8 cellular contexts compared by ENCODE assay signal in genomic region chr1:37518949-37519348, GRCh38. TPM values are rescaled to one million over a fixed set of nuclear protein-coding genes. Genes with fewer than 3 reads are reported as not detected.
DNase-seq lines count a peak whose midpoint lies in the region; ATAC-seq, FAIRE-seq and TF ChIP-seq lines count a peak whose summit lies in the region.
"Not testable (repeated sequence)": the region's sequence is repeated elsewhere in the genome, so short reads cannot be mapped to it uniquely, and the experiment has no call there.

No MANE protein-coding gene starts in this region.

- not testable (repeated sequence) for H3K9me2 ChIP-seq in GM23338 (ENCODE audit: insufficient read depth)

- not testable (repeated sequence) for H3K36me3 ChIP-seq in GM23338 (ENCODE audit: insufficient read depth); K562 (ENCODE audit: control insufficient read depth, insufficient read depth, low read length)

- H3K4me3 Mint-ChIP-seq in GM23338 = not testable (repeated sequence)
- H3K4me3 Mint-ChIP-seq in activated B cell treated with CpG ODN at 0.5 μM for 24 hours = peak overlapping the region; percentile 79
- H3K4me3 Mint-ChIP-seq in activated T-helper 17 cell treated with anti-CD3 and anti-CD28 coated beads, Interleukin-2, amount 50 U/mL, for 72 hours = peak overlapping the region; percentile 81
- peak overlapping the region; percentile 85 to 99 (median 96) for H3K4me3 Mint-ChIP-seq in naive thymus-derived CD8-positive, alpha-beta T cell
- peak overlapping the region; percentile 89 for H3K4me3 Mint-ChIP-seq in stimulated activated naive CD8-positive, alpha-beta T cell treated with anti-CD3 and anti-CD28 coated beads, Interleukin-15, Interleukin-2, amounts not matched to agents 100 ng/mL and 50 ng/mL, for 24 hours

- not testable (repeated sequence) for H3K4me3 ChIP-seq in GM23338, K562

- H3K36me3 Mint-ChIP-seq in GM23338 (ENCODE audit: low read depth); activated B cell treated with CpG ODN at 0.5 μM for 24 hours (ENCODE audit: low read depth); stimulated activated naive CD8-positive, alpha-beta T cell treated with anti-CD3 and anti-CD28 coated beads, Interleukin-15, Interleukin-2, amounts not matched to agents 100 ng/mL and 50 ng/mL, for 24 hours (ENCODE audit: low read depth): not testable (repeated sequence)
- H3K36me3 Mint-ChIP-seq in activated T-helper 17 cell treated with anti-CD3 and anti-CD28 coated beads, Interleukin-2, amount 50 U/mL, for 72 hours (ENCODE audit: low read depth) = peaks cover 10% of the 10 kb centered on the region
- H3K36me3 Mint-ChIP-seq in naive thymus-derived CD8-positive, alpha-beta T cell = peaks cover 4 to 10% (median 8%) of the 10 kb centered on the region in 3 donors

- not testable (repeated sequence) for ATAC-seq in GM23338; activated B cell treated with CpG ODN at 0.5 μM for 24 hours (ENCODE audit: low read depth); activated T-helper 17 cell treated with anti-CD3 and anti-CD28 coated beads, Interleukin-2, amount 50 U/mL, for 72 hours (replicated peaks); K562
- peak in 1 of 2 donors; percentile 7 for ATAC-seq in naive thymus-derived CD8-positive, alpha-beta T cell

- H3K79me2 ChIP-seq in GM23338 (replicated peaks; ENCODE audit: insufficient read depth) = not testable (repeated sequence)
- peaks cover 11% of the 10 kb centered on the region for H3K79me2 ChIP-seq in K562 (ENCODE audit: control insufficient read depth, insufficient read depth, low read length)

- H3K9me3 ChIP-seq in K562 (replicated peaks; ENCODE audit: control insufficient read depth, insufficient read depth, low read depth, low read length) = not testable (repeated sequence)

- H3K27ac Mint-ChIP-seq in GM23338 = not testable (repeated sequence)
- peak overlapping the region; percentile 74 for H3K27ac Mint-ChIP-seq in activated B cell treated with CpG ODN at 0.5 μM for 24 hours
- peak overlapping the region; percentile 80 for H3K27ac Mint-ChIP-seq in activated T-helper 17 cell treated with anti-CD3 and anti-CD28 coated beads, Interleukin-2, amount 50 U/mL, for 72 hours
- H3K27ac Mint-ChIP-seq in naive thymus-derived CD8-positive, alpha-beta T cell = peak overlapping the region; percentile 85 to 97 (median 94)
- H3K27ac Mint-ChIP-seq in stimulated activated naive CD8-positive, alpha-beta T cell treated with anti-CD3 and anti-CD28 coated beads, Interleukin-15, Interleukin-2, amounts not matched to agents 100 ng/mL and 50 ng/mL, for 24 hours = peak overlapping the region; percentile 88

- H3K4me1 Mint-ChIP-seq in GM23338 (peaks cover 15% of the 10 kb centered on the region), activated B cell treated with CpG ODN at 0.5 μM for 24 hours (peaks cover 25% of the 10 kb centered on the region)
- H3K4me1 Mint-ChIP-seq in activated T-helper 17 cell treated with anti-CD3 and anti-CD28 coated beads, Interleukin-2, amount 50 U/mL, for 72 hours = peaks cover 17% of the 10 kb centered on the region
- peaks cover 26 to 42% (median 29%) of the 10 kb centered on the region in 4 donors for H3K4me1 Mint-ChIP-seq in naive thymus-derived CD8-positive, alpha-beta T cell
- peaks cover 34% of the 10 kb centered on the region for H3K4me1 Mint-ChIP-seq in stimulated activated naive CD8-positive, alpha-beta T cell treated with anti-CD3 and anti-CD28 coated beads, Interleukin-15, Interleukin-2, amounts not matched to agents 100 ng/mL and 50 ng/mL, for 24 hours (ENCODE audit: low read depth)

- in situ Hi-C loops in K562 (cut with MboI) = not testable (repeated sequence)

- H4K20me1 ChIP-seq in GM23338 (replicated peaks; ENCODE audit: insufficient read depth); K562 (replicated peaks; ENCODE audit: control insufficient read depth, insufficient read depth, low read length): not testable (repeated sequence)

- H3K27me3 Mint-ChIP-seq in GM23338 (ENCODE audit: insufficient read depth, low read depth, poor library complexity) = peaks cover 17% of the 10 kb centered on the region
- not testable (repeated sequence) for H3K27me3 Mint-ChIP-seq in activated B cell treated with CpG ODN at 0.5 μM for 24 hours; activated T-helper 17 cell treated with anti-CD3 and anti-CD28 coated beads, Interleukin-2, amount 50 U/mL, for 72 hours; naive thymus-derived CD8-positive, alpha-beta T cell; stimulated activated naive CD8-positive, alpha-beta T cell treated with anti-CD3 and anti-CD28 coated beads, Interleukin-15, Interleukin-2, amounts not matched to agents 100 ng/mL and 50 ng/mL, for 24 hours

- H3K9ac ChIP-seq in K562 (ENCODE audit: insufficient read depth in 1 of 2, low read depth in 2 of 2, low read length in 2 of 2) = not testable (repeated sequence)

- H3K9me1 ChIP-seq in K562 (ENCODE audit: control insufficient read depth, insufficient read depth, low read length) = not testable (repeated sequence)

- not testable (repeated sequence) for BruUV-seq in K562 (replicated peaks; lab: Mats Ljungman, UMichigan)

- H2AFZ ChIP-seq in GM23338 (peak overlapping the region; percentile 76), K562 (ENCODE audit: low read depth, low read length) (peak overlapping the region; percentile 11; the same call in 1 of the 2 replicates)

- CTCF ChIA-PET in activated B cell treated with CpG ODN at 0.5 μM for 24 hours (lab: Charles Lee); K562 (lab: Yijun Ruan, JAX; ENCODE audit: low intra/inter-chr PET ratio): not testable (repeated sequence)

- H3K27me3 ChIP-seq in GM23338 (ENCODE audit: insufficient read depth); K562 (ENCODE audit: control insufficient read depth in 2 of 2, insufficient read depth in 2 of 2, low read length in 2 of 2): not testable (repeated sequence)

- H3K4me1 ChIP-seq in GM23338 (ENCODE audit: insufficient read depth) (peaks cover 14% of the 10 kb centered on the region), K562 (replicated peaks in 1 of 2; ENCODE audit: control insufficient read depth in 2 of 2, insufficient read depth in 2 of 2, low read length in 2 of 2) (peaks cover 5 to 13% of the 10 kb centered on the region in 2 experiments; a peak in 4 of 5 replicates)

- peak; percentile 65 for TF ChIP-seq POLR2A in K562 (conservative IDR thresholded peaks at IDR 0.05)

- peak; percentile 12 for DNase-seq in GM23338 (ENCODE audit: low spot score)
- not testable (repeated sequence) for DNase-seq in activated B cell treated with CpG ODN at 0.5 μM for 24 hours
- DNase-seq in activated CD8-positive, alpha-beta memory T cell treated with anti-CD3 and anti-CD28 coated beads for 48 hours (ENCODE audit: low read depth in 2 of 3, low spot score in 2 of 3) = peak; percentile 26 to 35 (median 26)
- peak in 1 of 4 experiments; percentile 20 for DNase-seq in K562 (ENCODE audit: extremely low read depth in 1 of 4, low spot score in 3 of 4)
- DNase-seq in naive thymus-derived CD8-positive, alpha-beta T cell = peak; percentile 40 to 84 (median 70)
- DNase-seq in stimulated activated CD4-positive, alpha-beta T cell treated with anti-CD3 and anti-CD28 coated beads, Interleukin-2, amount 100 ng/mL, for 4 hours (ENCODE audit: low read depth) = peak; percentile 29

- TF ChIP-seq RAD21 in K562 (CRISPR knock-in tag; conservative IDR thresholded peaks at IDR 0.05 in 1 of 2, IDR thresholded peaks at IDR 0.05 in 1 of 2) = not testable (repeated sequence)

- intact Hi-C loops in activated B cell treated with CpG ODN at 0.5 μM for 24 hours (cut with micrococcal nuclease); K562 (cut with micrococcal nuclease): not testable (repeated sequence)

- TF ChIP-seq CTCF in GM23338 (conservative IDR thresholded peaks at IDR 0.05; ENCODE audit: low read depth in 2 of 2); activated B cell treated with CpG ODN at 0.5 μM for 24 hours (IDR thresholded peaks at IDR 0.05); K562 (IDR thresholded peaks at IDR 0.05 in 2 of 3, conservative IDR thresholded peaks at IDR 0.05 in 1 of 3; ENCODE audit: insufficient read depth in 2 of 3, low read depth in 1 of 3, low read length in 3 of 3): not testable (repeated sequence)

- POLR2A ChIA-PET in activated B cell treated with CpG ODN at 0.5 μM for 24 hours (lab: Charles Lee) (interaction anchor here (0.6 kb wide), 2 partner anchors 39 to 1581 kb away, joined by 4 read pairs; no protein-coding TSS in a partner anchor), K562 (lab: Yijun Ruan, JAX) (interaction anchor here (0.6 kb wide), 1 partner anchor 1119 kb away, joined by 3 read pairs; no protein-coding TSS in a partner anchor)
- POLR2A ChIA-PET in naive thymus-derived CD8-positive, alpha-beta T cell (lab: Charles Lee) = interaction anchor here (1.9 to 3.1 kb wide), 4 partner anchors 35 to 172 kb away, joined by 6 to 19 read pairs (median 9); partner anchors contain the start of gene SNIP1

- H3F3A ChIP-seq in GM23338 (replicated peaks; ENCODE audit: low read depth) = peaks cover 14% of the 10 kb centered on the region; the same call in 1 of the 2 replicates

- not testable (repeated sequence) for TF ChIP-seq EP300 in K562 (IDR thresholded peaks at IDR 0.05; ENCODE audit: low read length)

- not testable (repeated sequence) for H3K27ac ChIP-seq in GM23338 (ENCODE audit: low read depth)
- H3K27ac ChIP-seq in K562 (ENCODE audit: extremely low read depth, low read depth, low read length) = peak overlapping the region; percentile 23; the same call in 1 of the 3 replicates

- WGBS in K562 (ENCODE audit: insufficient coverage, low coverage, missing lambda C conversion rate) = 70% methylated on average over 15 of the region's 15 CpGs

- H3K9me3 Mint-ChIP-seq in GM23338; activated B cell treated with CpG ODN at 0.5 μM for 24 hours; activated T-helper 17 cell treated with anti-CD3 and anti-CD28 coated beads, Interleukin-2, amount 50 U/mL, for 72 hours; stimulated activated naive CD8-positive, alpha-beta T cell treated with anti-CD3 and anti-CD28 coated beads, Interleukin-15, Interleukin-2, amounts not matched to agents 100 ng/mL and 50 ng/mL, for 24 hours: not testable (repeated sequence)
- H3K9me3 Mint-ChIP-seq in naive thymus-derived CD8-positive, alpha-beta T cell = peaks cover 0 to 23% (median 4%) of the 10 kb centered on the region in 9 donors

- H3K4me2 ChIP-seq in GM23338; K562 (ENCODE audit: insufficient read depth, low read length): not testable (repeated sequence)

- not testable (repeated sequence) for FAIRE-seq in K562 (lab: Jason Lieb, UNC)

RNA-seq across cellular contexts. Expression of gene MEAF6, which starts 4.4 kb away (rescaled TPM):
- 58.9 and 64.5 TPM in 2 replicates for total RNA-seq in GM23338 (2014; rRNA removed; shearing (Covaris generic))
- 53.5 and 60.1 TPM in 2 replicates for polyA plus RNA-seq in GM23338 (2016; fragmentation: Nextera tagmentation; extraction: Ambion mirVana)
- total RNA-seq in activated B cell treated with CpG ODN at 0.5 μM for 24 hours = 59.9 and 66.5 TPM in 2 replicates
- 10 to 100 TPM; 53.1 to 56.8 TPM for total RNA-seq in activated T-helper 17 cell treated with anti-CD3 and anti-CD28 coated beads, Interleukin-2, amount 50 U/mL, for 72 hours
- 74.7 and 79.0 TPM in 2 replicates for total RNA-seq in K562 (2011; cell fraction: chromatin; rRNA removed; ENCODE audit: low replicate concordance)
- 41.5 and 45.5 TPM in 2 replicates for total RNA-seq in K562 (2011; cell fraction: nucleolus; rRNA removed)
- 60.9 and 81.0 TPM in 2 replicates for total RNA-seq in K562 (2011; cell fraction: nucleoplasm; rRNA removed)
- total RNA-seq in K562 (2014; rRNA removed) = 111 and 137 TPM in 2 replicates
- total RNA-seq in K562 (2014; rRNA removed; fragmentation: Illumina TruSeq; extraction: Trizol) = 95.0 and 113 TPM in 2 replicates
- total RNA-seq in K562 (2015; rRNA removed; fragmentation: Illumina TruSeq; extraction: Trizol) = 89.2 and 92.3 TPM in 2 replicates
- total RNA-seq in K562 (2021) = 86.4 and 93.8 TPM in 2 replicates
- polyA plus RNA-seq in K562 (2011; rRNA removed) = 70.0 and 77.3 TPM in 2 replicates
- polyA plus RNA-seq in K562 (2011; cell fraction: cytosol; rRNA removed) = 37.7 and 68.5 TPM in 2 replicates
- 50.0 and 63.0 TPM in 2 replicates for polyA plus RNA-seq in K562 (2011; cell fraction: nucleus; rRNA removed)
- 67.6 and 77.9 TPM in 2 replicates for polyA plus RNA-seq in K562 (2012)
- 118 and 151 TPM in 2 replicates for polyA plus RNA-seq in K562 (2014; fragmentation: Illumina TruSeq; extraction: Trizol)
- 10 to 100 TPM; 55.0 to 66.3 TPM for polyA plus RNA-seq in K562 (2014; fragmentation: Nextera tagmentation; extraction: Ambion mirVana)
- polyA plus RNA-seq in K562 (2014; rRNA removed) = 109 and 110 TPM in 2 replicates
- 36.0 and 44.0 TPM in 2 replicates for polyA minus RNA-seq in K562 (2011; rRNA and poly(A)+ RNA removed)
- polyA minus RNA-seq in K562 (2011; cell fraction: cytosol; rRNA and poly(A)+ RNA removed) = 20.2 and 28.3 TPM in 2 replicates
- polyA minus RNA-seq in K562 (2011; cell fraction: nucleus; rRNA and poly(A)+ RNA removed) = 30.8 and 52.4 TPM in 2 replicates
- 10 to 100 TPM; 93.8 to 99.3 TPM for total RNA-seq in naive thymus-derived CD8-positive, alpha-beta T cell
- 100 to 1,000 TPM; 118 to 184 (median 154) TPM for polyA plus RNA-seq in naive thymus-derived CD8-positive, alpha-beta T cell

RNA-seq across cellular contexts. Expression of gene SNIP1, which starts 35.1 kb away (rescaled TPM):
- total RNA-seq in GM23338 (2014; rRNA removed; shearing (Covaris generic)) = 11.4 and 13.3 TPM in 2 replicates
- polyA plus RNA-seq in GM23338 (2016; fragmentation: Nextera tagmentation; extraction: Ambion mirVana) = 5.1 and 7.0 TPM in 2 replicates
- 34.7 and 35.7 TPM in 2 replicates for total RNA-seq in activated B cell treated with CpG ODN at 0.5 μM for 24 hours
- total RNA-seq in activated T-helper 17 cell treated with anti-CD3 and anti-CD28 coated beads, Interleukin-2, amount 50 U/mL, for 72 hours = 10 to 100 TPM; 26.3 to 31.9 TPM
- total RNA-seq in K562 (2011; cell fraction: chromatin; rRNA removed; ENCODE audit: low replicate concordance) = 51.3 and 57.9 TPM in 2 replicates
- 47.7 and 48.7 TPM in 2 replicates for total RNA-seq in K562 (2011; cell fraction: nucleolus; rRNA removed)
- total RNA-seq in K562 (2011; cell fraction: nucleoplasm; rRNA removed) = 49.1 and 51.2 TPM in 2 replicates
- 25.7 and 25.9 TPM in 2 replicates for total RNA-seq in K562 (2014; rRNA removed)
- total RNA-seq in K562 (2014; rRNA removed; fragmentation: Illumina TruSeq; extraction: Trizol) = 12.9 and 15.2 TPM in 2 replicates
- total RNA-seq in K562 (2015; rRNA removed; fragmentation: Illumina TruSeq; extraction: Trizol) = 15.3 and 16.6 TPM in 2 replicates
- total RNA-seq in K562 (2021) = 23.7 and 25.8 TPM in 2 replicates
- polyA plus RNA-seq in K562 (2011; rRNA removed) = 12.0 and 13.7 TPM in 2 replicates
- polyA plus RNA-seq in K562 (2011; cell fraction: cytosol; rRNA removed) = 6.4 and 13.1 TPM in 2 replicates
- 14.2 and 17.2 TPM in 2 replicates for polyA plus RNA-seq in K562 (2011; cell fraction: nucleus; rRNA removed)
- 6.4 and 8.7 TPM in 2 replicates for polyA plus RNA-seq in K562 (2012)
- 11.9 and 14.6 TPM in 2 replicates for polyA plus RNA-seq in K562 (2014; fragmentation: Illumina TruSeq; extraction: Trizol)
- 1 to 10 TPM; 2.9 TPM for polyA plus RNA-seq in K562 (2014; fragmentation: Nextera tagmentation; extraction: Ambion mirVana)
- 11.5 and 15.4 TPM in 2 replicates for polyA plus RNA-seq in K562 (2014; rRNA removed)
- 20.7 and 23.2 TPM in 2 replicates for polyA minus RNA-seq in K562 (2011; rRNA and poly(A)+ RNA removed)
- polyA minus RNA-seq in K562 (2011; cell fraction: cytosol; rRNA and poly(A)+ RNA removed) = 11.4 and 12.1 TPM in 2 replicates
- 24.5 and 45.4 TPM in 2 replicates for polyA minus RNA-seq in K562 (2011; cell fraction: nucleus; rRNA and poly(A)+ RNA removed)
- total RNA-seq in naive thymus-derived CD8-positive, alpha-beta T cell = 10 to 100 TPM; 36.3 to 36.9 TPM
- 1 to 10 TPM; 3.6 to 5.5 (median 3.7) TPM for polyA plus RNA-seq in naive thymus-derived CD8-positive, alpha-beta T cell

RNA-seq across cellular contexts. Expression of gene DNALI1, which starts 37.8 kb away (rescaled TPM):
- total RNA-seq in GM23338 (2014; rRNA removed; shearing (Covaris generic)) = 5.4 TPM in 2 replicates
- polyA plus RNA-seq in GM23338 (2016; fragmentation: Nextera tagmentation; extraction: Ambion mirVana) = 21.6 and 25.6 TPM in 2 replicates
- total RNA-seq in activated B cell treated with CpG ODN at 0.5 μM for 24 hours = not detected in 2 replicates
- under 1 TPM in 1 of 2 donors, not detected in 1; 0.37 TPM for total RNA-seq in activated T-helper 17 cell treated with anti-CD3 and anti-CD28 coated beads, Interleukin-2, amount 50 U/mL, for 72 hours
- 0.99 and 3.3 TPM in 2 replicates for total RNA-seq in K562 (2011; cell fraction: chromatin; rRNA removed; ENCODE audit: low replicate concordance)
- 1.7 and 2.8 TPM in 2 replicates for total RNA-seq in K562 (2011; cell fraction: nucleolus; rRNA removed)
- total RNA-seq in K562 (2011; cell fraction: nucleoplasm; rRNA removed) = 1.6 and 3.2 TPM in 2 replicates
- 0.78 and 1.0 TPM in 2 replicates for total RNA-seq in K562 (2014; rRNA removed)
- 0.87 and 1.1 TPM in 2 replicates for total RNA-seq in K562 (2014; rRNA removed; fragmentation: Illumina TruSeq; extraction: Trizol)
- 0.72 and 1.2 TPM in 2 replicates for total RNA-seq in K562 (2015; rRNA removed; fragmentation: Illumina TruSeq; extraction: Trizol)
- total RNA-seq in K562 (2021) = 0.89 and 2.2 TPM in 2 replicates
- 1.0 and 1.2 TPM in 2 replicates for polyA plus RNA-seq in K562 (2011; rRNA removed)
- 0.91 and 1.5 TPM in 2 replicates for polyA plus RNA-seq in K562 (2011; cell fraction: cytosol; rRNA removed)
- polyA plus RNA-seq in K562 (2011; cell fraction: nucleus; rRNA removed) = 4.1 and 9.0 TPM in 2 replicates
- polyA plus RNA-seq in K562 (2012) = 2.0 and 4.5 TPM in 2 replicates
- 1.3 and 1.7 TPM in 2 replicates for polyA plus RNA-seq in K562 (2014; fragmentation: Illumina TruSeq; extraction: Trizol)
- 1 to 10 TPM in 1 of 2 experiments, under 1 TPM in 1; 0.87 to 2.0 TPM for polyA plus RNA-seq in K562 (2014; fragmentation: Nextera tagmentation; extraction: Ambion mirVana)
- 1.5 and 5.6 TPM in 2 replicates for polyA plus RNA-seq in K562 (2014; rRNA removed)
- polyA minus RNA-seq in K562 (2011; rRNA and poly(A)+ RNA removed) = 0.48 and 0.84 TPM in 2 replicates
- 0.38 and 2.1 TPM in 2 replicates for polyA minus RNA-seq in K562 (2011; cell fraction: cytosol; rRNA and poly(A)+ RNA removed)
- 1.4 and 2.0 TPM in 2 replicates for polyA minus RNA-seq in K562 (2011; cell fraction: nucleus; rRNA and poly(A)+ RNA removed)
- under 1 TPM; 0.49 to 0.60 TPM for total RNA-seq in naive thymus-derived CD8-positive, alpha-beta T cell
- polyA plus RNA-seq in naive thymus-derived CD8-positive, alpha-beta T cell = not detected

RNA-seq across cellular contexts. Expression of gene ZC3H12A, which starts 44.6 kb away (rescaled TPM):
- total RNA-seq in GM23338 (2014; rRNA removed; shearing (Covaris generic)) = 7.0 and 9.3 TPM in 2 replicates
- polyA plus RNA-seq in GM23338 (2016; fragmentation: Nextera tagmentation; extraction: Ambion mirVana) (7.3 and 9.0 TPM in 2 replicates), K562 (2011; rRNA removed) (7.0 and 8.6 TPM in 2 replicates), K562 (2014; fragmentation: Illumina TruSeq; extraction: Trizol) (4.9 and 6.5 TPM in 2 replicates), K562 (2014; fragmentation: Nextera tagmentation; extraction: Ambion mirVana) (under 1 TPM; 0.14 to 0.22 TPM), K562 (2014; rRNA removed) (9.1 and 11.1 TPM in 2 replicates)
- total RNA-seq in activated B cell treated with CpG ODN at 0.5 μM for 24 hours (140 and 145 TPM in 2 replicates), K562 (2014; rRNA removed) (9.3 and 9.4 TPM in 2 replicates), K562 (2014; rRNA removed; fragmentation: Illumina TruSeq; extraction: Trizol) (1.2 and 1.7 TPM in 2 replicates), K562 (2015; rRNA removed; fragmentation: Illumina TruSeq; extraction: Trizol) (6.7 and 7.1 TPM in 2 replicates), K562 (2021) (9.4 and 11.4 TPM in 2 replicates)
- total RNA-seq in activated T-helper 17 cell treated with anti-CD3 and anti-CD28 coated beads, Interleukin-2, amount 50 U/mL, for 72 hours = 10 to 100 TPM; 40.1 to 73.3 TPM
- 19.0 and 54.2 TPM in 2 replicates for total RNA-seq in K562 (2011; cell fraction: chromatin; rRNA removed; ENCODE audit: low replicate concordance)
- 40.7 and 45.7 TPM in 2 replicates for total RNA-seq in K562 (2011; cell fraction: nucleolus; rRNA removed)
- 23.7 and 24.1 TPM in 2 replicates for total RNA-seq in K562 (2011; cell fraction: nucleoplasm; rRNA removed)
- polyA plus RNA-seq in K562 (2011; cell fraction: cytosol; rRNA removed) = 8.3 and 15.3 TPM in 2 replicates
- polyA plus RNA-seq in K562 (2011; cell fraction: nucleus; rRNA removed) = 27.9 and 51.1 TPM in 2 replicates
- 6.1 and 10.9 TPM in 2 replicates for polyA plus RNA-seq in K562 (2012)
- polyA minus RNA-seq in K562 (2011; rRNA and poly(A)+ RNA removed) = 4.5 and 9.7 TPM in 2 replicates
- 9.2 and 11.9 TPM in 2 replicates for polyA minus RNA-seq in K562 (2011; cell fraction: cytosol; rRNA and poly(A)+ RNA removed)
- 23.2 and 24.4 TPM in 2 replicates for polyA minus RNA-seq in K562 (2011; cell fraction: nucleus; rRNA and poly(A)+ RNA removed)
- 10 to 100 TPM; 39.5 to 45.3 TPM for total RNA-seq in naive thymus-derived CD8-positive, alpha-beta T cell
- 10 to 100 TPM in 1 of 3 donors, 1 to 10 TPM in 2; 1.5 to 10.0 (median 3.1) TPM for polyA plus RNA-seq in naive thymus-derived CD8-positive, alpha-beta T cell
